Comparison of ENCODE assay signal across 1 cellular context in genomic region chr5:143569722-143570567, GRCh38.
TF ChIP-seq lines count a peak whose summit lies in the region.

No MANE protein-coding gene starts in this region.

TF ChIP-seq in WTC11, 78 proteins besides CTCF, POLR2A, EP300 and RAD21 (continued from another document):
- no peak for TF ChIP-seq STAT6 (CRISPR knock-in tag; conservative IDR thresholded peaks at IDR 0.05; ENCODE audit: low read depth)
- TF ChIP-seq PRDM15 (CRISPR knock-in tag; IDR thresholded peaks at IDR 0.05): no peak
